8 cellular contexts compared by ENCODE assay signal in genomic region chr14:23301969-23302289, GRCh38. TPM values are rescaled to one million over a fixed set of nuclear protein-coding genes. Genes with fewer than 3 reads are reported as not detected.
A peak's percentile ranks its signal among the peaks of the same experiment; 100 is the strongest.
DNase-seq lines count a peak whose midpoint lies in the region; ATAC-seq and TF ChIP-seq lines count a peak whose summit lies in the region.

No MANE protein-coding gene starts in this region.

- H3K9ac ChIP-seq in SK-N-SH, result peak overlapping the region; percentile 74
- peak overlapping the region; percentile 84 for H3K9ac ChIP-seq in fibroblast of lung (ENCODE audit: insufficient read depth, low read length)

- no peaks in the 10 kb centered on the region for H3K27me3 ChIP-seq in SK-N-SH (ENCODE audit: insufficient read depth)
- no peaks in the 10 kb centered on the region for H3K27me3 ChIP-seq in fibroblast of lung (ENCODE audit: control insufficient read depth, insufficient read depth, low read length)

- peak overlapping the region; percentile 97 for H3K4me2 ChIP-seq in SK-N-SH
- H3K4me2 ChIP-seq in fibroblast of lung (ENCODE audit: extremely low read depth, insufficient read depth, low read length), result peak overlapping the region; percentile 93

- no peaks in the 10 kb centered on the region for H3K9me2 ChIP-seq in SK-N-SH

- no peak for DNase-seq in SK-N-SH
- no peak for DNase-seq in fibroblast of lung (ENCODE audit: low read depth in 2 of 2)
- DNase-seq in retinal pigment epithelial cell (ENCODE audit: low read depth), result no peak
- DNase-seq in NCI-H1436 treated with DMSO at 0.1 percent for 48 hours (lab: John Stamatoyannopoulos, UW), result no peak
- no peak for DNase-seq in GM13977 (ENCODE audit: low spot score)

- POLR2A ChIA-PET in SK-N-SH (lab: Yijun Ruan, JAX), result interaction anchor here (0.7 to 1.6 kb wide), 5 partner anchors 9 to 207 kb away, joined by 3 to 7 read pairs (median 4); partner anchors contain the start of genes ACIN1, C14orf119 and PABPN1

- peaks cover 27% of the 10 kb centered on the region for H3F3A ChIP-seq in SK-N-SH (replicated peaks; ENCODE audit: insufficient read depth)

- WGBS in SK-N-SH (ENCODE audit: low lambda C conversion rate), result no CpG with 5 or more reads among the region's 25 CpGs

- H3K36me3 ChIP-seq in SK-N-SH (replicated peaks in 1 of 2; ENCODE audit: control insufficient read depth in 1 of 2, insufficient read depth in 2 of 2, low read length in 1 of 2) (peaks cover 0 to 3% of the 10 kb centered on the region in 2 experiments), fibroblast of lung (ENCODE audit: control insufficient read depth, insufficient read depth, low read length) (peaks cover 2% of the 10 kb centered on the region)

- H3K4me3 ChIP-seq in SK-N-SH (ENCODE audit: low read depth in 2 of 2, low read length in 1 of 2) (peak overlapping the region; percentile 69 to 91), fibroblast of lung (replicated peaks in 1 of 4; ENCODE audit: control extremely low read depth in 1 of 4, insufficient read depth in 1 of 4, low read depth in 3 of 4, low read length in 4 of 4) (peak overlapping the region; percentile 58 to 72 (median 67)), retinal pigment epithelial cell (ENCODE audit: low read length) (peak overlapping the region; percentile 57)

- H3K4me1 ChIP-seq in SK-N-SH (ENCODE audit: control insufficient read depth in 1 of 2, insufficient read depth in 2 of 2, low read depth in 1 of 2, low read length in 1 of 2) (peaks cover 14 to 18% of the 10 kb centered on the region in 2 experiments; a peak in 3 of 4 replicates), fibroblast of lung (ENCODE audit: control insufficient read depth, extremely low read depth, insufficient read depth, low read length) (peaks cover 13% of the 10 kb centered on the region)

- in situ Hi-C loops in GM13977 (cut with MboI; ENCODE audit: low pct_unique_long_range_greater_than_20kb, low sequenced_read_pairs, unreplicated experiment), result no loop called here

- H3K9me3 ChIP-seq in SK-N-SH (no peaks in the 10 kb centered on the region), fibroblast of lung (ENCODE audit: control insufficient read depth, insufficient read depth, low read depth, low read length) (no peaks in the 10 kb centered on the region)

- H2AFZ ChIP-seq in SK-N-SH (ENCODE audit: low read depth) (peak overlapping the region; percentile 89), fibroblast of lung (ENCODE audit: low read length) (peak overlapping the region; percentile 91)

- TF ChIP-seq RAD21 in SK-N-SH (IDR thresholded peaks at IDR 0.05; ENCODE audit: low read length), result no peak

- TF ChIP-seq EP300 in SK-N-SH (IDR thresholded peaks at IDR 0.05; ENCODE audit: borderline replicate concordance in 1 of 2, low read depth in 1 of 2, low read length in 1 of 2), result no peak

- peak; percentile 5 for ATAC-seq in GM18861 (IDR thresholded peaks at IDR 0.05; ENCODE audit: unreplicated experiment)
- peak; percentile 4 for ATAC-seq in HG02623 (IDR thresholded peaks at IDR 0.05; ENCODE audit: unreplicated experiment)
- no peak for ATAC-seq in HG02970 (IDR thresholded peaks at IDR 0.05; ENCODE audit: low FRiP score, unreplicated experiment)

- TF ChIP-seq CTCF in SK-N-SH (IDR thresholded peaks at IDR 0.05), result no peak
- no peak for TF ChIP-seq CTCF in fibroblast of lung (conservative IDR thresholded peaks at IDR 0.05 in 1 of 2, IDR thresholded peaks at IDR 0.05 in 1 of 2; ENCODE audit: low read depth in 1 of 2, low read length in 2 of 2)
- no peak for TF ChIP-seq CTCF in retinal pigment epithelial cell (conservative IDR thresholded peaks at IDR 0.05; ENCODE audit: low read depth, low read length)
- TF ChIP-seq CTCF in GM13977 (IDR thresholded peaks at IDR 0.05; ENCODE audit: extremely low read depth, insufficient read depth, missing control alignments), result no peak

- H3K27ac ChIP-seq in SK-N-SH (ENCODE audit: low read depth in 2 of 2, low read length in 1 of 2), result peak overlapping the region; percentile 88 to 93
- H3K27ac ChIP-seq in fibroblast of lung (ENCODE audit: insufficient read depth, low read length), result peak overlapping the region; percentile 85

- H4K20me1 ChIP-seq in SK-N-SH (ENCODE audit: insufficient read depth), result no peaks in the 10 kb centered on the region
- no peaks in the 10 kb centered on the region for H4K20me1 ChIP-seq in fibroblast of lung (ENCODE audit: control insufficient read depth, extremely low read depth, insufficient read depth, low read length)

- H3K79me2 ChIP-seq in SK-N-SH (ENCODE audit: insufficient read depth) (peaks cover 13% of the 10 kb centered on the region), fibroblast of lung (ENCODE audit: control insufficient read depth, insufficient read depth, low read length) (peaks cover 4% of the 10 kb centered on the region)

- CTCF ChIA-PET in SK-N-SH (lab: Yijun Ruan, JAX), result interaction anchor here (0.9 to 4.7 kb wide), 16 partner anchors 9 to 290 kb away, joined by 3 to 26 read pairs (median 7); partner anchors contain the start of genes HOMEZ and PABPN1

TF ChIP-seq in SK-N-SH, 30 proteins besides CTCF, POLR2A, EP300 and RAD21 (continues in another document):
- TF ChIP-seq MAX (IDR thresholded peaks at IDR 0.05; ENCODE audit: low read depth), result peak; percentile 75; the same call in 1 of the 2 replicates
- TF ChIP-seq PBX3 (IDR thresholded peaks at IDR 0.05), result 0 out of 2 replicates have a peak, but pooled peaks have one; percentile 1
- TF ChIP-seq SIN3A (IDR thresholded peaks at IDR 0.05; ENCODE audit: borderline replicate concordance, low read depth, low read length), result 0 out of 2 replicates have a peak, but pooled peaks have one; percentile 24
- 0 out of 2 replicates have a peak, but pooled peaks have one; percentile 51 for TF ChIP-seq FOXM1 (IDR thresholded peaks at IDR 0.05; ENCODE audit: low read depth)
- TF ChIP-seq POLR2AphosphoS5 (IDR thresholded peaks at IDR 0.05; ENCODE audit: low read depth, low read length), result peak; percentile 74
- 0 out of 2 replicates have a peak, but pooled peaks have one; percentile 29 for TF ChIP-seq ELF1 (IDR thresholded peaks at IDR 0.05)
- peak; percentile 4 for TF ChIP-seq CHD2 (IDR thresholded peaks at IDR 0.05; ENCODE audit: low read length, partially characterized antibody)
- TF ChIP-seq MEF2A (IDR thresholded peaks at IDR 0.05; ENCODE audit: borderline replicate concordance, low read depth), result no peak
- 0 out of 2 replicates have a peak, but pooled peaks have one; percentile 51 for TF ChIP-seq YY1 (IDR thresholded peaks at IDR 0.05; ENCODE audit: low read depth)

RNA-seq across cellular contexts. Expression of gene PPP1R3E, which starts 0.7 kb away (rescaled TPM):
- polyA plus RNA-seq in SK-N-SH (2012; rRNA removed) (6.6 and 7.4 TPM in 2 replicates), fibroblast of lung (3.3 and 6.0 TPM in 2 replicates)
- polyA plus RNA-seq in SK-N-SH (2012; cell fraction: cytosol; rRNA removed), result 3.5 and 3.7 TPM in 2 replicates
- polyA plus RNA-seq in SK-N-SH (2012; cell fraction: nucleus; rRNA removed), result 42.7 and 51.8 TPM in 2 replicates
- total RNA-seq in fibroblast of lung, result 2.6 TPM in 2 replicates
- 2.7 and 4.0 TPM in 2 replicates for polyA plus RNA-seq in fibroblast of lung (2012)
- 1.3 and 3.3 TPM in 2 replicates for polyA minus RNA-seq in fibroblast of lung (ENCODE audit: low replicate concordance)

RNA-seq across cellular contexts. Expression of gene BCL2L2, which starts 4.7 kb away (rescaled TPM):
- 30.6 and 49.4 TPM in 2 replicates for polyA plus RNA-seq in SK-N-SH (2012; rRNA removed)
- polyA plus RNA-seq in SK-N-SH (2012; cell fraction: cytosol; rRNA removed), result 27.9 and 35.0 TPM in 2 replicates
- polyA plus RNA-seq in SK-N-SH (2012; cell fraction: nucleus; rRNA removed), result 84.6 and 96.8 TPM in 2 replicates
- total RNA-seq in fibroblast of lung, result 17.2 and 25.4 TPM in 2 replicates
- polyA plus RNA-seq in fibroblast of lung, result 18.0 and 24.7 TPM in 2 replicates
- 25.9 and 33.9 TPM in 2 replicates for polyA plus RNA-seq in fibroblast of lung (2012)
- 17.6 and 18.6 TPM in 2 replicates for polyA minus RNA-seq in fibroblast of lung (ENCODE audit: low replicate concordance)

RNA-seq across cellular contexts. Expression of gene HOMEZ, which starts 16.0 kb away (rescaled TPM):
- 7.7 and 8.7 TPM in 2 replicates for polyA plus RNA-seq in SK-N-SH (2012; rRNA removed)
- 6.8 and 7.8 TPM in 2 replicates for polyA plus RNA-seq in SK-N-SH (2012; cell fraction: cytosol; rRNA removed)
- polyA plus RNA-seq in SK-N-SH (2012; cell fraction: nucleus; rRNA removed), result 8.6 and 11.1 TPM in 2 replicates
- total RNA-seq in fibroblast of lung, result 3.3 and 4.6 TPM in 2 replicates
- 7.9 and 9.1 TPM in 2 replicates for polyA plus RNA-seq in fibroblast of lung
- polyA plus RNA-seq in fibroblast of lung (2012), result 4.1 and 5.2 TPM in 2 replicates
- 18.9 and 22.7 TPM in 2 replicates for polyA minus RNA-seq in fibroblast of lung (ENCODE audit: low replicate concordance)

RNA-seq across cellular contexts. Expression of gene PABPN1, which starts 19.3 kb away (rescaled TPM):
- polyA plus RNA-seq in SK-N-SH (2012; rRNA removed), result 266 and 444 TPM in 2 replicates
- polyA plus RNA-seq in SK-N-SH (2012; cell fraction: cytosol; rRNA removed), result 167 and 172 TPM in 2 replicates
- 987 and 2,028 TPM in 2 replicates for polyA plus RNA-seq in SK-N-SH (2012; cell fraction: nucleus; rRNA removed)
- 59.1 and 73.2 TPM in 2 replicates for total RNA-seq in fibroblast of lung
- 152 and 158 TPM in 2 replicates for polyA plus RNA-seq in fibroblast of lung
- polyA plus RNA-seq in fibroblast of lung (2012), result 97.3 and 113 TPM in 2 replicates
- polyA minus RNA-seq in fibroblast of lung (ENCODE audit: low replicate concordance), result 41.2 and 69.2 TPM in 2 replicates

RNA-seq across cellular contexts. Expression of gene SLC22A17, which starts 50.8 kb away (rescaled TPM):
- 20.6 and 27.2 TPM in 2 replicates for polyA plus RNA-seq in SK-N-SH (2012; rRNA removed)
- polyA plus RNA-seq in SK-N-SH (2012; cell fraction: cytosol; rRNA removed), result 6.7 and 12.0 TPM in 2 replicates
- polyA plus RNA-seq in SK-N-SH (2012; cell fraction: nucleus; rRNA removed), result 94.2 and 116 TPM in 2 replicates
- 16.4 and 23.1 TPM in 2 replicates for total RNA-seq in fibroblast of lung
- polyA plus RNA-seq in fibroblast of lung, result 3.9 and 7.9 TPM in 2 replicates
- polyA plus RNA-seq in fibroblast of lung (2012), result 8.3 and 11.3 TPM in 2 replicates
- 10.2 and 24.7 TPM in 2 replicates for polyA minus RNA-seq in fibroblast of lung (ENCODE audit: low replicate concordance)
